1 cellular context compared by ENCODE assay signal in genomic region chr4:83284161-83285021, GRCh38.
TF ChIP-seq lines count a peak whose summit lies in the region.

Gene COQ2, minus strand, starts transcription at chr4:83284798. Its CDS starts 34 bp downstream, at chr4:83284764.

TF ChIP-seq in K562, 482 proteins besides CTCF, POLR2A, EP300 and RAD21 (continued from another document and continues in another):
- TF ChIP-seq ZBTB12 (CRISPR knock-in tag; IDR thresholded peaks at IDR 0.05), result peak; percentile 79
- no peak for TF ChIP-seq ATF1 (CRISPR knock-in tag; IDR thresholded peaks at IDR 0.05)
- peak; percentile 95 for TF ChIP-seq ATF1 (tag; IDR thresholded peaks at IDR 0.05)
- TF ChIP-seq FOS (IDR thresholded peaks at IDR 0.05; ENCODE audit: extremely low read depth, insufficient read length), result no peak
- no peak for TF ChIP-seq MEF2A (IDR thresholded peaks at IDR 0.05; ENCODE audit: control insufficient read depth, low read depth, low read length)
- 0 out of 2 replicates have a peak, but pooled peaks have one; percentile 2 for TF ChIP-seq BRD4 (IDR thresholded peaks at IDR 0.05)
- no peak for TF ChIP-seq ASH1L (IDR thresholded peaks at IDR 0.05; ENCODE audit: borderline replicate concordance, low read depth, partially characterized antibody)
- TF ChIP-seq ATF4 (CRISPR knock-in tag; IDR thresholded peaks at IDR 0.05), result no peak
- TF ChIP-seq ZNF785 (CRISPR knock-in tag; IDR thresholded peaks at IDR 0.05), result no peak
- TF ChIP-seq HEY1 (CRISPR knock-in tag; IDR thresholded peaks at IDR 0.05; ENCODE audit: borderline replicate concordance), result no peak
- no peak for TF ChIP-seq CBX8 (IDR thresholded peaks at IDR 0.05; ENCODE audit: borderline replicate concordance, extremely low read depth, low read depth, low read length, poor library complexity, severe bottlenecking)
- TF ChIP-seq AFF4 (CRISPR knock-in tag; IDR thresholded peaks at IDR 0.05), result no peak
- peak; percentile 94 for TF ChIP-seq RBFOX2 (IDR thresholded peaks at IDR 0.05; ENCODE audit: low read depth, low read length)
- peak; percentile 59; the same call in 1 of the 2 replicates for TF ChIP-seq ZNF12 (CRISPR knock-in tag; IDR thresholded peaks at IDR 0.05)
- no peak for TF ChIP-seq NFIC (IDR thresholded peaks at IDR 0.05)
- TF ChIP-seq SRSF1 (IDR thresholded peaks at IDR 0.05; ENCODE audit: low read depth, low read length), result no peak
- TF ChIP-seq ZNF445 (CRISPR knock-in tag; IDR thresholded peaks at IDR 0.05; ENCODE audit: low read depth), result no peak
- no peak for TF ChIP-seq BRF2 (IDR thresholded peaks at IDR 0.05; ENCODE audit: borderline replicate concordance, insufficient read depth, insufficient read length)
- TF ChIP-seq BDP1 (IDR thresholded peaks at IDR 0.05; ENCODE audit: insufficient read depth, insufficient read length), result no peak
- TF ChIP-seq RHOXF2B (CRISPR knock-in tag; conservative IDR thresholded peaks at IDR 0.05), result no peak
- peak in 1 of 2 experiments; percentile 93; a peak in 2 of 4 replicates for TF ChIP-seq TEAD1 (CRISPR knock-in tag; IDR thresholded peaks at IDR 0.05)
- TF ChIP-seq MTF1 (CRISPR knock-in tag; IDR thresholded peaks at IDR 0.05; ENCODE audit: borderline replicate concordance), result no peak
- peak; percentile 87 for TF ChIP-seq HMGN3 (IDR thresholded peaks at IDR 0.05; ENCODE audit: borderline replicate concordance, extremely low read depth, insufficient read length, low read depth, low read length)
- no peak for TF ChIP-seq NUFIP1 (IDR thresholded peaks at IDR 0.05; ENCODE audit: partially characterized antibody)
- TF ChIP-seq NRF1 (conservative IDR thresholded peaks at IDR 0.05 in 1 of 2, IDR thresholded peaks at IDR 0.05 in 1 of 2), result peak; percentile 96
- TF ChIP-seq GTF2F1 (IDR thresholded peaks at IDR 0.05; ENCODE audit: low read depth, low read length), result no peak; the same call in 1 of the 2 replicates
- TF ChIP-seq HSF4 (CRISPR knock-in tag; IDR thresholded peaks at IDR 0.05; ENCODE audit: borderline replicate concordance), result no peak
- no peak for TF ChIP-seq COPS2 (conservative IDR thresholded peaks at IDR 0.05)
- TF ChIP-seq GABPB2 (CRISPR knock-in tag; conservative IDR thresholded peaks at IDR 0.05), result no peak
- no peak for TF ChIP-seq KDM4B (IDR thresholded peaks at IDR 0.05; ENCODE audit: borderline replicate concordance in 2 of 2, low read depth in 1 of 2)
- TF ChIP-seq C11orf30 (IDR thresholded peaks at IDR 0.05; ENCODE audit: low read depth), result no peak
- TF ChIP-seq MTA2 (IDR thresholded peaks at IDR 0.05; ENCODE audit: low read depth), result no peak
- TF ChIP-seq CGGBP1 (CRISPR knock-in tag; IDR thresholded peaks at IDR 0.05), result no peak
- no peak for TF ChIP-seq FOXK2 (conservative IDR thresholded peaks at IDR 0.05 in 1 of 2, IDR thresholded peaks at IDR 0.05 in 1 of 2; ENCODE audit: low read depth in 2 of 2)
- no peak for TF ChIP-seq TBL1XR1 (IDR thresholded peaks at IDR 0.05; ENCODE audit: low read length in 2 of 2)
- TF ChIP-seq ZNF395 (CRISPR knock-in tag; IDR thresholded peaks at IDR 0.05), result peak; percentile 91
- TF ChIP-seq ZNF589 (CRISPR knock-in tag; IDR thresholded peaks at IDR 0.05; ENCODE audit: low read depth), result no peak; the same call in 1 of the 2 replicates
- TF ChIP-seq GABPA (tag; conservative IDR thresholded peaks at IDR 0.05; ENCODE audit: low read depth), result no peak; the same call in 1 of the 2 replicates
- TF ChIP-seq ZSCAN29 (IDR thresholded peaks at IDR 0.05), result no peak
- no peak for TF ChIP-seq ZBTB8A (IDR thresholded peaks at IDR 0.05; ENCODE audit: partially characterized antibody)
- no peak; a peak in 1 of 4 replicates for TF ChIP-seq SIN3A (IDR thresholded peaks at IDR 0.05; ENCODE audit: borderline replicate concordance in 2 of 2, control insufficient read depth in 1 of 2, low read depth in 2 of 2, low read length in 2 of 2)
- TF ChIP-seq DMBX1 (CRISPR knock-in tag; IDR thresholded peaks at IDR 0.05; ENCODE audit: borderline replicate concordance), result no peak
- TF ChIP-seq GTF2E2 (tag; IDR thresholded peaks at IDR 0.05), result peak; percentile 65; the same call in 1 of the 2 replicates
- no peak for TF ChIP-seq ZNF3 (CRISPR knock-in tag; IDR thresholded peaks at IDR 0.05)
- TF ChIP-seq MEIS2 (IDR thresholded peaks at IDR 0.05; ENCODE audit: partially characterized antibody), result peak; percentile 67
- no peak for TF ChIP-seq ADNP (tag; IDR thresholded peaks at IDR 0.05)
- TF ChIP-seq ZNF830 (CRISPR knock-in tag; IDR thresholded peaks at IDR 0.05), result no peak
- peak; percentile 78; the same call in 1 of the 2 replicates for TF ChIP-seq SNIP1 (IDR thresholded peaks at IDR 0.05; ENCODE audit: low read depth)
- TF ChIP-seq JUNB (CRISPR knock-in tag; conservative IDR thresholded peaks at IDR 0.05), result no peak
- TF ChIP-seq RBM17 (IDR thresholded peaks at IDR 0.05; ENCODE audit: borderline replicate concordance, low read depth, low read length), result no peak
- peak; percentile 87 for TF ChIP-seq ZFX (CRISPR knock-in tag; IDR thresholded peaks at IDR 0.05)
- TF ChIP-seq NR3C1 (CRISPR knock-in tag; IDR thresholded peaks at IDR 0.05), result no peak
- no peak for TF ChIP-seq ZNF23 (CRISPR knock-in tag; IDR thresholded peaks at IDR 0.05)
- peak; percentile 76; the same call in 1 of the 2 replicates for TF ChIP-seq SIN3B (IDR thresholded peaks at IDR 0.05; ENCODE audit: low read depth)
- no peak for TF ChIP-seq HINFP (tag; conservative IDR thresholded peaks at IDR 0.05; ENCODE audit: low read depth)
- TF ChIP-seq ELK3 (CRISPR knock-in tag; IDR thresholded peaks at IDR 0.05), result no peak
- no peak for TF ChIP-seq ZNF224 (CRISPR knock-in tag; IDR thresholded peaks at IDR 0.05)
- no peak for TF ChIP-seq SNRNP70 (optimal IDR thresholded peaks at IDR 0.05; ENCODE audit: low read depth, low read length)
- no peak for TF ChIP-seq SFPQ (IDR thresholded peaks at IDR 0.05; ENCODE audit: low read depth, low read length)
- TF ChIP-seq CEBPB (tag; IDR thresholded peaks at IDR 0.05), result peak; percentile 74
- no peak for TF ChIP-seq ZNF324 (CRISPR knock-in tag; IDR thresholded peaks at IDR 0.05)
- no peak for TF ChIP-seq GTF2A2 (tag; IDR thresholded peaks at IDR 0.05)
- peak in 1 of 2 experiments; percentile 45; a peak in 1 of 4 replicates for TF ChIP-seq FOXA3 (CRISPR knock-in tag; conservative IDR thresholded peaks at IDR 0.05 in 1 of 2, IDR thresholded peaks at IDR 0.05 in 1 of 2)
- TF ChIP-seq KLF16 (IDR thresholded peaks at IDR 0.05), result no peak
